Comparison of ENCODE assay signal across 9 cellular contexts in the genomic region with DNA sequence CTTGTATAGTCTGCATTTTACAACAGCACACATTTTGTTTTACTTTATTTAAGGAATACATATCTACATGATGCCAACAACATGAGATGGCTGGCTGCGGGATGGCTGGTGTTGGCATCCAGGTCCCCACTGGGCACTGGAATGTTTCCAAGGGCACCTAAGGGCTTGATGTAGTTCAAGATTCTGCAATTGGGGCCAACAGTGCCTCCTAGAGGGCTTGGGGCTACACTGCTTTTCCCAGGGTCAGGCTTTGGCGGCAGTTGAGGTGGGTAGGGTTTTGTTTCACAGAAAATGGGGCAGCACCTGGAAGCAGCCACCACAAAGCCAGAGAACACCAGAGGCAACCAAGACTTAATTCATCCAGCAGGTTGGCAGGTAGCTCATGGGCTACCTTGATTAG.
DNase-seq lines count a peak whose midpoint lies in the region; ATAC-seq and TF ChIP-seq lines count a peak whose summit lies in the region.
"Had no signal": no experiment of that assay in that cellular context is flagged by ENCODE, and none has a peak within 500 bp of the region (broad histone marks: within the 10 kb centered on the region; RNA-seq: fewer than 3 reads in every experiment).

No MANE protein-coding gene starts in this region.

- peak; percentile 51 for TF ChIP-seq CTCF in activated CD8-positive, alpha-beta T cell treated with anti-CD3 and anti-CD28 coated beads for 36 hours (IDR thresholded peaks at IDR 0.05)
- peak; percentile 28 to 46 for TF ChIP-seq CTCF in left lung (IDR thresholded peaks at IDR 0.05)

- peak; percentile 55 for ATAC-seq in activated CD8-positive, alpha-beta T cell treated with anti-CD3 and anti-CD28 coated beads for 36 hours
- ATAC-seq in left lung (peak; percentile 76), HG02642 (IDR thresholded peaks at IDR 0.05; ENCODE audit: poor library complexity, unreplicated experiment) (no peak), HG03354 (IDR thresholded peaks at IDR 0.05; ENCODE audit: poor library complexity, severe bottlenecking, unreplicated experiment) (no peak)

- H3K4me3 ChIP-seq in left lung, result no peak overlapping the region

- no peaks in the 10 kb centered on the region for H3K36me3 Mint-ChIP-seq in activated CD8-positive, alpha-beta T cell treated with anti-CD3 and anti-CD28 coated beads for 36 hours (ENCODE audit: low read depth)

- H3K27me3 Mint-ChIP-seq in activated CD8-positive, alpha-beta T cell treated with anti-CD3 and anti-CD28 coated beads for 36 hours, result peaks cover 12% of the 10 kb centered on the region

- POLR2A ChIA-PET in HEK293T (lab: Yijun Ruan, JAX), result no interaction called here
- POLR2A ChIA-PET in activated CD8-positive, alpha-beta T cell treated with anti-CD3 and anti-CD28 coated beads for 36 hours (lab: Charles Lee), result no interaction called here

- no peak overlapping the region for H3K27ac Mint-ChIP-seq in activated CD8-positive, alpha-beta T cell treated with anti-CD3 and anti-CD28 coated beads for 36 hours

- CTCF ChIA-PET in HEK293T (lab: Yijun Ruan, JAX), result interaction anchor here (0.7 kb wide), 1 partner anchor 843 kb away, joined by 3 read pairs; no protein-coding TSS in a partner anchor
- CTCF ChIA-PET in activated CD8-positive, alpha-beta T cell treated with anti-CD3 and anti-CD28 coated beads for 36 hours (lab: Charles Lee), result interaction anchor here (1.1 to 1.2 kb wide), 2 partner anchors 21 to 29 kb away, joined by 3 read pairs; no protein-coding TSS in a partner anchor

- H3K9me3 ChIP-seq in left lung, result no peaks in the 10 kb centered on the region

- DNase-seq in CMK (ENCODE audit: low read depth), result peak; percentile 8
- peak; percentile 39 for DNase-seq in HEK293T (ENCODE audit: extremely low spot score)
- peak; percentile 49 for DNase-seq in activated CD8-positive, alpha-beta T cell treated with anti-CD3 and anti-CD28 coated beads for 36 hours
- no peak for DNase-seq in left lung
- DNase-seq in activated effector memory CD4-positive, alpha-beta T cell treated with anti-CD3 and anti-CD28 coated beads, Interleukin-2, amount 50 U/mL, for 16 hours, result no peak
- no peak for DNase-seq in amygdala (lab: John Stamatoyannopoulos, UW)
- DNase-seq: nucleus accumbens had no signal

- H3K9me3 Mint-ChIP-seq in activated CD8-positive, alpha-beta T cell treated with anti-CD3 and anti-CD28 coated beads for 36 hours, result no peaks in the 10 kb centered on the region

- no peak overlapping the region for H3K27ac ChIP-seq in left lung

- H3K27me3 ChIP-seq in left lung, result no peaks in the 10 kb centered on the region

- intact Hi-C loops in activated CD8-positive, alpha-beta T cell treated with anti-CD3 and anti-CD28 coated beads for 36 hours (cut with micrococcal nuclease), result no loop called here
- intact Hi-C loops in left lung (cut with DNase I), result no loop called here

- H3K4me1 ChIP-seq in left lung, result no peaks in the 10 kb centered on the region

- H3K36me3 ChIP-seq in left lung, result no peaks in the 10 kb centered on the region

- no peak overlapping the region for H3K4me3 Mint-ChIP-seq in activated CD8-positive, alpha-beta T cell treated with anti-CD3 and anti-CD28 coated beads for 36 hours

- H3K4me1 Mint-ChIP-seq in activated CD8-positive, alpha-beta T cell treated with anti-CD3 and anti-CD28 coated beads for 36 hours (ENCODE audit: low read depth), result no peaks in the 10 kb centered on the region

TF ChIP-seq in HEK293T, 16 proteins besides CTCF, POLR2A, EP300 and RAD21:
- TF ChIP-seq FOXA1 (IDR thresholded peaks at IDR 0.05) (no peak), BHLHE40 (IDR thresholded peaks at IDR 0.05; ENCODE audit: borderline replicate concordance) (no peak), HDGF (IDR thresholded peaks at IDR 0.05; ENCODE audit: borderline replicate concordance) (no peak), NFRKB (IDR thresholded peaks at IDR 0.05) (no peak), SUZ12 (IDR thresholded peaks at IDR 0.05) (no peak), L3MBTL2 (conservative IDR thresholded peaks at IDR 0.05) (no peak), SP1 (IDR thresholded peaks at IDR 0.05) (no peak), ARNT (IDR thresholded peaks at IDR 0.05) (no peak), TARDBP (IDR thresholded peaks at IDR 0.05) (no peak)
- TF ChIP-seq, protein P1, sequence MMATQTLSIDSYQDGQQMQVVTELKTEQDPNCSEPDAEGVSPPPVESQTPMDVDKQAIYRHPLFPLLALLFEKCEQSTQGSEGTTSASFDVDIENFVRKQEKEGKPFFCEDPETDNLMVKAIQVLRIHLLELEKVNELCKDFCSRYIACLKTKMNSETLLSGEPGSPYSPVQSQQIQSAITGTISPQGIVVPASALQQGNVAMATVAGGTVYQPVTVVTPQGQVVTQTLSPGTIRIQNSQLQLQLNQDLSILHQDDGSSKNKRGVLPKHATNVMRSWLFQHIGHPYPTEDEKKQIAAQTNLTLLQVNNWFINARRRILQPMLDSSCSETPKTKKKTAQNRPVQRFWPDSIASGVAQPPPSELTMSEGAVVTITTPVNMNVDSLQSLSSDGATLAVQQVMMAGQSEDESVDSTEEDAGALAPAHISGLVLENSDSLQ (IDR thresholded peaks at IDR 0.05), result no peak

Comparison
In these comparisons a context has a peak if more than half of its experiments do, and no peak if none do; other contexts are left out.
1. DNase-seq: peak in CMK (single experiment), HEK293T (single experiment) and activated CD8-positive, alpha-beta T cell treated with anti-CD3 and anti-CD28 coated beads for 36 hours (single experiment); none in left lung (0 of 2), activated effector memory CD4-positive, alpha-beta T cell treated with anti-CD3 and anti-CD28 coated beads, Interleukin-2, amount 50 U/mL, for 16 hours (single experiment) and amygdala (0 of 56).
2. ATAC-seq: peak in activated CD8-positive, alpha-beta T cell treated with anti-CD3 and anti-CD28 coated beads for 36 hours (single experiment) and left lung (single experiment); none in HG02642 (single experiment) and HG03354 (single experiment).